In genomic region chr2:152489364-152489763, GRCh38 we compare ENCODE assay signal across 1 cellular context.
TF ChIP-seq lines count a peak whose summit lies in the region.

No MANE protein-coding gene starts in this region.

TF ChIP-seq in GM12878, 131 proteins besides CTCF, POLR2A, EP300 and RAD21 (continued from another document):
- TF ChIP-seq NR2F1 (conservative IDR thresholded peaks at IDR 0.05) (no peak), ZNF384 (IDR thresholded peaks at IDR 0.05; ENCODE audit: borderline replicate concordance, low read depth, low read length) (no peak), POLR2AphosphoS5 (IDR thresholded peaks at IDR 0.05; ENCODE audit: low read length) (no peak), BACH1 (IDR thresholded peaks at IDR 0.05; ENCODE audit: borderline replicate concordance) (no peak), RCOR1 (conservative IDR thresholded peaks at IDR 0.05; ENCODE audit: low read depth, low read length) (no peak), SMARCA5 (IDR thresholded peaks at IDR 0.05) (no peak), ATF3 (IDR thresholded peaks at IDR 0.05; ENCODE audit: borderline replicate concordance, extremely low read depth, low read depth, low read length) (no peak), BHLHE40 (IDR thresholded peaks at IDR 0.05; ENCODE audit: borderline replicate concordance in 1 of 2, low read depth in 2 of 2, low read length in 1 of 2) (no peak), MEF2A (IDR thresholded peaks at IDR 0.05; ENCODE audit: insufficient read depth, low read depth, low read length) (no peak), PML (IDR thresholded peaks at IDR 0.05; ENCODE audit: low read length) (no peak), BMI1 (IDR thresholded peaks at IDR 0.05; ENCODE audit: borderline replicate concordance) (no peak), BCL3 (IDR thresholded peaks at IDR 0.05; ENCODE audit: borderline replicate concordance, insufficient read depth, low read depth, low read length, poor library complexity, severe bottlenecking) (no peak), HDAC6 (IDR thresholded peaks at IDR 0.05; ENCODE audit: unreplicated experiment) (no peak)
